In genomic region chr2:212066546-212066945, GRCh38 we compare ENCODE assay signal across 9 cellular contexts.
"Had no signal": no experiment of that assay in that cellular context is flagged by ENCODE, and none has a peak within 500 bp of the region (broad histone marks: within the 10 kb centered on the region; RNA-seq: fewer than 3 reads in every experiment).

No MANE protein-coding gene starts in this region.

- H3K27ac Mint-ChIP-seq: HFFc6, IgD-negative memory B cell had no signal

- DNase-seq: GM23248, GOT3, H7, HFFc6 had no signal

- H3K9me3 ChIP-seq: HAP-1 had no signal

- H3K36me3 Mint-ChIP-seq: IgD-negative memory B cell had no signal

- H3K36me3 ChIP-seq: HAP-1 had no signal

- H3K4me1 ChIP-seq: HAP-1 had no signal

- H2AFZ ChIP-seq: GM23248 had no signal

- H3K9ac ChIP-seq: GM23248 had no signal

- H3K4me3 Mint-ChIP-seq: HFFc6, IgD-negative memory B cell had no signal

- ATAC-seq: HCT116, HepG2 had no signal

- FAIRE-seq: HepG2 had no signal

- H3K27ac ChIP-seq: GM23248, HL-60 had no signal

- H3K27me3 Mint-ChIP-seq: IgD-negative memory B cell had no signal

- H3K4me1 Mint-ChIP-seq: IgD-negative memory B cell had no signal

- H3K4me3 ChIP-seq: GM23248, HAP-1 had no signal

- H3K9me3 Mint-ChIP-seq: HFFc6 had no signal
